In genomic region chr4:148007789-148008188, GRCh38 we compare ENCODE assay signal across 12 cellular contexts.
DNase-seq lines count a peak whose midpoint lies in the region; ATAC-seq, FAIRE-seq and TF ChIP-seq lines count a peak whose summit lies in the region.
"Had no signal": no experiment of that assay in that cellular context is flagged by ENCODE, and none has a peak within 500 bp of the region (broad histone marks: within the 10 kb centered on the region; RNA-seq: fewer than 3 reads in every experiment).

No MANE protein-coding gene starts in this region.

- POLR2A ChIA-PET in HepG2 (lab: Yijun Ruan, JAX), result no interaction called here

- peak; percentile 48 to 75 (median 68) for ATAC-seq in right lobe of liver
- ATAC-seq in HepG2, result no peak
- no peak for ATAC-seq in stimulated activated effector memory CD8-positive, alpha-beta T cell treated with anti-CD3 and anti-CD28 coated beads, Interleukin-12 subunit alpha, Interleukin-12 subunit beta, amount 100 ng/mL, for 72 hours
- no peak for ATAC-seq in GM18861 (IDR thresholded peaks at IDR 0.05; ENCODE audit: unreplicated experiment)
- ATAC-seq: activated CD8-positive, alpha-beta memory T cell treated with anti-CD3 and anti-CD28 coated beads, Interleukin-2, amount 10 ng/mL, durations not matched to agents 7 days and 5 days; body of pancreas had no signal

- no peaks in the 10 kb centered on the region for H4K20me1 ChIP-seq in HepG2 (ENCODE audit: insufficient read depth, low read length)

- H3K27ac ChIP-seq in right lobe of liver (no peak overlapping the region), HepG2 (ENCODE audit: extremely low read length, insufficient read depth, low read length) (no peak overlapping the region)
- H3K27ac ChIP-seq: body of pancreas, suprapubic skin had no signal

- no peak overlapping the region for H3K4me2 ChIP-seq in HepG2 (ENCODE audit: low read depth, low read length)

- H3K9me3 ChIP-seq in right lobe of liver (no peaks in the 10 kb centered on the region), HepG2 (ENCODE audit: low read length) (no peaks in the 10 kb centered on the region)
- H3K9me3 ChIP-seq: body of pancreas, suprapubic skin had no signal

- TF ChIP-seq POLR2A in right lobe of liver (IDR thresholded peaks at IDR 0.05) (no peak), HepG2 (IDR thresholded peaks at IDR 0.05; ENCODE audit: insufficient read depth in 1 of 2, low read depth in 2 of 2, low read length in 2 of 2) (no peak)

- no peak for TF ChIP-seq CTCF in right lobe of liver (IDR thresholded peaks at IDR 0.05)
- TF ChIP-seq CTCF in HepG2 (CRISPR knock-in tag; IDR thresholded peaks at IDR 0.05), result no peak

- H3K36me3 Mint-ChIP-seq in stimulated activated effector memory CD8-positive, alpha-beta T cell treated with anti-CD3 and anti-CD28 coated beads, Interleukin-12 subunit alpha, Interleukin-12 subunit beta, amount 100 ng/mL, for 72 hours, result no peaks in the 10 kb centered on the region

- H3K27ac Mint-ChIP-seq in stimulated activated effector memory CD8-positive, alpha-beta T cell treated with anti-CD3 and anti-CD28 coated beads, Interleukin-12 subunit alpha, Interleukin-12 subunit beta, amount 100 ng/mL, for 72 hours, result no peak overlapping the region
- H3K27ac Mint-ChIP-seq: activated CD8-positive, alpha-beta memory T cell treated with anti-CD3 and anti-CD28 coated beads, Interleukin-2, amount 10 ng/mL, durations not matched to agents 7 days and 5 days had no signal

- in situ Hi-C loops in HepG2 (cut with HindIII; ENCODE audit: extremely low pct_ligation_motif_present, low pct_unique_long_range_greater_than_20kb), result no loop called here

- H3K36me3 ChIP-seq in right lobe of liver, result no peaks in the 10 kb centered on the region
- H3K36me3 ChIP-seq in HepG2 (replicated peaks in 1 of 2; ENCODE audit: control insufficient read depth in 1 of 2, insufficient read depth in 2 of 2, low read length in 2 of 2), result no peaks in the 10 kb centered on the region
- H3K36me3 ChIP-seq: suprapubic skin had no signal

- H3K27me3 ChIP-seq in right lobe of liver, result no peaks in the 10 kb centered on the region
- H3K27me3 ChIP-seq in HepG2 (ENCODE audit: control insufficient read depth in 1 of 2, insufficient read depth in 2 of 2, low read length in 2 of 2), result no peaks in the 10 kb centered on the region
- H3K27me3 ChIP-seq: body of pancreas, suprapubic skin had no signal

- no peak for TF ChIP-seq EP300 in HepG2 (IDR thresholded peaks at IDR 0.05; ENCODE audit: low read depth in 2 of 2, low read length in 2 of 2)
- TF ChIP-seq EP300 in HepG2 (CRISPR knock-in tag; IDR thresholded peaks at IDR 0.05; ENCODE audit: borderline replicate concordance), result no peak

- intact Hi-C loops in right lobe of liver (cut with DNase I) (no loop called here), HepG2 (cut with micrococcal nuclease; ENCODE audit: unreplicated experiment) (no loop called here)

- DNase-seq in right lobe of liver, result no peak
- no peak for DNase-seq in HepG2 (ENCODE audit: low spot score)
- peak; percentile 16 for DNase-seq in amniotic epithelial cell (ENCODE audit: low read depth)
- DNase-seq in left kidney (ENCODE audit: low read depth, low spot score), result peak; percentile 46
- DNase-seq in stimulated activated effector memory CD8-positive, alpha-beta T cell treated with anti-CD3 and anti-CD28 coated beads, Interleukin-12 subunit alpha, Interleukin-12 subunit beta, amount 100 ng/mL, for 72 hours (ENCODE audit: low spot score in 2 of 2), result no peak
- DNase-seq in hippocampal formation (lab: John Stamatoyannopoulos, UW), result no peak
- no peak for DNase-seq in pons (ENCODE audit: low spot score)
- DNase-seq: activated CD8-positive, alpha-beta memory T cell treated with anti-CD3 and anti-CD28 coated beads, Interleukin-2, amount 10 ng/mL, durations not matched to agents 7 days and 5 days; NCI-H2081 had no signal

- no peak for FAIRE-seq in HepG2 (lab: Jason Lieb, UNC)

- no peak overlapping the region for H2AFZ ChIP-seq in HepG2 (ENCODE audit: low read length)

- H3K4me3 Mint-ChIP-seq in stimulated activated effector memory CD8-positive, alpha-beta T cell treated with anti-CD3 and anti-CD28 coated beads, Interleukin-12 subunit alpha, Interleukin-12 subunit beta, amount 100 ng/mL, for 72 hours, result no peak overlapping the region
- H3K4me3 Mint-ChIP-seq: activated CD8-positive, alpha-beta memory T cell treated with anti-CD3 and anti-CD28 coated beads, Interleukin-2, amount 10 ng/mL, durations not matched to agents 7 days and 5 days had no signal

- no peaks in the 10 kb centered on the region for H3K9me3 Mint-ChIP-seq in stimulated activated effector memory CD8-positive, alpha-beta T cell treated with anti-CD3 and anti-CD28 coated beads, Interleukin-12 subunit alpha, Interleukin-12 subunit beta, amount 100 ng/mL, for 72 hours

- CTCF ChIA-PET in HepG2 (lab: Yijun Ruan, JAX; ENCODE audit: low intra/inter-chr PET ratio, low total read pairs), result no interaction called here

- WGBS in right lobe of liver (ENCODE audit: insufficient coverage, low coverage, low lambda C conversion rate, missing lambda C conversion rate), result 27% methylated on average over 3 of the region's 3 CpGs
- 94% methylated on average over 3 of the region's 3 CpGs for WGBS in HepG2 (ENCODE audit: low lambda C conversion rate)

- no peak overlapping the region for H3K9ac ChIP-seq in HepG2 (ENCODE audit: insufficient read depth, low read depth, low read length)

- TF ChIP-seq RAD21 in HepG2 (CRISPR knock-in tag; IDR thresholded peaks at IDR 0.05), result no peak

- H3K79me2 ChIP-seq in HepG2 (ENCODE audit: insufficient read depth, low read length), result no peaks in the 10 kb centered on the region

- BruUV-seq in HepG2 (replicated peaks; lab: Mats Ljungman, UMichigan), result no TSS peak

- no peak overlapping the region for H3K4me3 ChIP-seq in right lobe of liver
- no peak overlapping the region for H3K4me3 ChIP-seq in HepG2 (replicated peaks in 1 of 3; ENCODE audit: insufficient read depth in 1 of 3, low read depth in 2 of 3, low read length in 3 of 3)
- H3K4me3 ChIP-seq: body of pancreas, suprapubic skin had no signal

- H3K4me1 ChIP-seq in right lobe of liver, result no peaks in the 10 kb centered on the region
- H3K4me1 ChIP-seq in HepG2 (ENCODE audit: insufficient read depth, low read length), result no peaks in the 10 kb centered on the region
- H3K4me1 ChIP-seq: body of pancreas had no signal

- peaks cover 14% of the 10 kb centered on the region for H3K4me1 Mint-ChIP-seq in stimulated activated effector memory CD8-positive, alpha-beta T cell treated with anti-CD3 and anti-CD28 coated beads, Interleukin-12 subunit alpha, Interleukin-12 subunit beta, amount 100 ng/mL, for 72 hours

TF ChIP-seq in HepG2, 621 proteins besides CTCF, POLR2A, EP300 and RAD21 (continues in another document):
- TF ChIP-seq DBP (CRISPR knock-in tag; IDR thresholded peaks at IDR 0.05; ENCODE audit: not compliant biosample characterization) (no peak), CHCHD3 (CRISPR knock-in tag; IDR thresholded peaks at IDR 0.05) (no peak), HDAC6 (IDR thresholded peaks at IDR 0.05; ENCODE audit: low read depth, low read length) (no peak), MTA3 (CRISPR knock-in tag; IDR thresholded peaks at IDR 0.05) (no peak), ATF1 (CRISPR knock-in tag; IDR thresholded peaks at IDR 0.05) (no peak), ZNF460 (CRISPR knock-in tag; IDR thresholded peaks at IDR 0.05; ENCODE audit: borderline replicate concordance) (no peak), MLX (CRISPR knock-in tag; IDR thresholded peaks at IDR 0.05) (no peak), ZBTB38 (CRISPR knock-in tag; IDR thresholded peaks at IDR 0.05) (no peak)

Comparison
In these comparisons a context has a peak if more than half of its experiments do, and no peak if none do; other contexts are left out.
1. ATAC-seq: peak in right lobe of liver (4 of 4); none in HepG2 (single experiment), stimulated activated effector memory CD8-positive, alpha-beta T cell treated with anti-CD3 and anti-CD28 coated beads, Interleukin-12 subunit alpha, Interleukin-12 subunit beta, amount 100 ng/mL, for 72 hours (single experiment) and GM18861 (single experiment).
2. DNase-seq: peak in amniotic epithelial cell (single experiment) and left kidney (single experiment); none in right lobe of liver (0 of 3), HepG2 (single experiment), stimulated activated effector memory CD8-positive, alpha-beta T cell treated with anti-CD3 and anti-CD28 coated beads, Interleukin-12 subunit alpha, Interleukin-12 subunit beta, amount 100 ng/mL, for 72 hours (0 of 2), hippocampal formation (0 of 2) and pons (single experiment).